10 cellular contexts compared by ENCODE assay signal in the genomic region with DNA sequence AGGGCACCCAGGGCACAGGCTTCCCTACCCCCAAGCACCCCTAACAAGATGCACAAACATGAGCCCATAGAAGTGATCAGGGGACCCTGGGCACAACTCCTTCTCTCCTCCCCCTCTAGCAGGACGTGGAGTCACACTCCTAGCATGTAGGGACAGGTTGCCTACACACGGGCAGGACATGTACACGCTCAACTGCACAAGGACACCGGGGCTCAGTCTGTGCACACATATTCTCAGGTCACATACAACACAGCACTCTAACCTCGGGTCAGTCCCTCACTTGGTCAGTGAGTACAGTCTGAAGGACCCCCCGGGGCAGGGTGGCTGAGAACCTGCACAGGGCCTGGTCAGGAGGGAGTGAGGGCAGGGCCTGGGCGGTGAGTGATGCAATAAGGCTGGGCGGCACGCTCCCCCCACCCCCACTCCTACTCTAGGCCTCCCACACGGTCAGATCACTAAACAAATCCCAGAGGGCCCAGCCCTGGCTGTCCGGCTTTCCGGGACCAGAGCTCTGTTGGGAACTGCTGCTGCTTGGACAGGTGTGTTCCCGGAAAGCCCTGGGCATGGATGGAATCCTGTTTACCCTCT. TPM values are rescaled to one million over a fixed set of nuclear protein-coding genes. Genes with fewer than 3 reads are reported as not detected.
DNase-seq lines count a peak whose midpoint lies in the region; ATAC-seq and TF ChIP-seq lines count a peak whose summit lies in the region.
"Had no signal": no experiment of that assay in that cellular context is flagged by ENCODE, and none has a peak within 500 bp of the region (broad histone marks: within the 10 kb centered on the region; RNA-seq: fewer than 3 reads in every experiment).

No MANE protein-coding gene starts in this region.

- no peak overlapping the region for H3K27ac ChIP-seq in CD4-positive, CD25-positive, alpha-beta regulatory T cell (ENCODE audit: insufficient read depth, low read length, poor library complexity, severe bottlenecking)
- H3K27ac ChIP-seq in naive thymus-derived CD4-positive, alpha-beta T cell (ENCODE audit: low read depth, low read length) = no peak overlapping the region
- H3K27ac ChIP-seq: cardiac muscle cell had no signal

- no peak for DNase-seq in CD4-positive, CD25-positive, alpha-beta regulatory T cell
- DNase-seq in NB4 (ENCODE audit: low read depth) = peak; percentile 58
- no peak for DNase-seq in endothelial cell (ENCODE audit: low spot score)
- no peak for DNase-seq in naive thymus-derived CD4-positive, alpha-beta T cell
- DNase-seq in A172 (ENCODE audit: low spot score) = no peak

- peaks cover 0 to 23% (median 3%) of the 10 kb centered on the region in 4 donors for H3K4me1 Mint-ChIP-seq in CD4-positive, CD25-positive, alpha-beta regulatory T cell
- H3K4me1 Mint-ChIP-seq in endothelial cell (ENCODE audit: unreplicated experiment) = peaks cover 4% of the 10 kb centered on the region
- H3K4me1 Mint-ChIP-seq in naive thymus-derived CD4-positive, alpha-beta T cell = peaks cover 0 to 25% (median 6%) of the 10 kb centered on the region in 7 donors
- H3K4me1 Mint-ChIP-seq in stimulated activated memory B cell treated with anti-CD40 and anti-IgM and Interleukin-4, amounts not matched to agents 10 μg/mL and 1 μg/mL and 100 μg/mL, for 72 hours = no peaks in the 10 kb centered on the region

- no peaks in the 10 kb centered on the region for H3K36me3 ChIP-seq in CD4-positive, CD25-positive, alpha-beta regulatory T cell (ENCODE audit: control insufficient read depth, insufficient read depth, low read length)
- H3K36me3 ChIP-seq in naive thymus-derived CD4-positive, alpha-beta T cell (ENCODE audit: control insufficient read depth in 2 of 3, insufficient read depth in 3 of 3, low read length in 3 of 3) = no peaks in the 10 kb centered on the region
- H3K36me3 ChIP-seq: cardiac muscle cell had no signal

- H3K4me3 ChIP-seq in CD4-positive, CD25-positive, alpha-beta regulatory T cell (ENCODE audit: low read depth, low read length) = no peak overlapping the region
- no peak overlapping the region for H3K4me3 ChIP-seq in NB4 (ENCODE audit: low read depth, low read length)
- no peak overlapping the region for H3K4me3 ChIP-seq in naive thymus-derived CD4-positive, alpha-beta T cell (ENCODE audit: low read length)

- H3K36me3 Mint-ChIP-seq in CD4-positive, CD25-positive, alpha-beta regulatory T cell = no peaks in the 10 kb centered on the region
- peaks cover 7% of the 10 kb centered on the region for H3K36me3 Mint-ChIP-seq in endothelial cell (ENCODE audit: low read depth, unreplicated experiment)
- H3K36me3 Mint-ChIP-seq in naive thymus-derived CD4-positive, alpha-beta T cell = peaks cover 0 to 5% (median 0%) of the 10 kb centered on the region in 5 donors
- no peaks in the 10 kb centered on the region for H3K36me3 Mint-ChIP-seq in stimulated activated memory B cell treated with anti-CD40 and anti-IgM and Interleukin-4, amounts not matched to agents 10 μg/mL and 1 μg/mL and 100 μg/mL, for 72 hours

- CTCF ChIA-PET in naive thymus-derived CD4-positive, alpha-beta T cell (lab: Charles Lee) = no interaction called here

- intact Hi-C loops in naive thymus-derived CD4-positive, alpha-beta T cell (cut with micrococcal nuclease) = no loop called here

- peaks cover 53% of the 10 kb centered on the region for H3K27me3 Mint-ChIP-seq in CD4-positive, CD25-positive, alpha-beta regulatory T cell
- peaks cover 20% of the 10 kb centered on the region for H3K27me3 Mint-ChIP-seq in endothelial cell (ENCODE audit: unreplicated experiment)
- H3K27me3 Mint-ChIP-seq in naive thymus-derived CD4-positive, alpha-beta T cell = peaks cover 32 to 60% (median 46%) of the 10 kb centered on the region in 5 donors
- H3K27me3 Mint-ChIP-seq in stimulated activated memory B cell treated with anti-CD40 and anti-IgM and Interleukin-4, amounts not matched to agents 10 μg/mL and 1 μg/mL and 100 μg/mL, for 72 hours = peaks cover 60% of the 10 kb centered on the region

- no peaks in the 10 kb centered on the region for H3K9me3 ChIP-seq in CD4-positive, CD25-positive, alpha-beta regulatory T cell (ENCODE audit: control insufficient read depth in 2 of 2, low read length in 2 of 2)
- no peaks in the 10 kb centered on the region for H3K9me3 ChIP-seq in naive thymus-derived CD4-positive, alpha-beta T cell (ENCODE audit: control insufficient read depth in 2 of 3, low read length in 3 of 3)

- peak overlapping the region in 3 of 4 donors; percentile 44 to 70 (median 65) for H3K4me3 Mint-ChIP-seq in CD4-positive, CD25-positive, alpha-beta regulatory T cell
- H3K4me3 Mint-ChIP-seq in endothelial cell (ENCODE audit: unreplicated experiment) = peak overlapping the region; percentile 81
- H3K4me3 Mint-ChIP-seq in naive thymus-derived CD4-positive, alpha-beta T cell = peak overlapping the region in 9 of 10 donors; percentile 51 to 83 (median 73)
- no peak overlapping the region for H3K4me3 Mint-ChIP-seq in stimulated activated memory B cell treated with anti-CD40 and anti-IgM and Interleukin-4, amounts not matched to agents 10 μg/mL and 1 μg/mL and 100 μg/mL, for 72 hours

- H3K27ac Mint-ChIP-seq in CD4-positive, CD25-positive, alpha-beta regulatory T cell = no peak overlapping the region
- H3K27ac Mint-ChIP-seq in endothelial cell (ENCODE audit: unreplicated experiment) = no peak overlapping the region
- peak overlapping the region in 1 of 9 donors; percentile 30 for H3K27ac Mint-ChIP-seq in naive thymus-derived CD4-positive, alpha-beta T cell
- no peak overlapping the region for H3K27ac Mint-ChIP-seq in stimulated activated memory B cell treated with anti-CD40 and anti-IgM and Interleukin-4, amounts not matched to agents 10 μg/mL and 1 μg/mL and 100 μg/mL, for 72 hours

- peaks cover 2% of the 10 kb centered on the region for H3K27me3 ChIP-seq in CD4-positive, CD25-positive, alpha-beta regulatory T cell (ENCODE audit: control insufficient read depth, insufficient read depth, low read length)
- H3K27me3 ChIP-seq in naive thymus-derived CD4-positive, alpha-beta T cell (ENCODE audit: control insufficient read depth in 2 of 2, insufficient read depth in 2 of 2, low read length in 2 of 2) = peaks cover 0 to 7% of the 10 kb centered on the region in 2 donors

- peaks cover 4% of the 10 kb centered on the region for H3K4me1 ChIP-seq in CD4-positive, CD25-positive, alpha-beta regulatory T cell (ENCODE audit: control insufficient read depth, insufficient read depth, low read length, poor library complexity, severe bottlenecking)
- no peaks in the 10 kb centered on the region for H3K4me1 ChIP-seq in naive thymus-derived CD4-positive, alpha-beta T cell (ENCODE audit: control insufficient read depth in 2 of 2, insufficient read depth in 2 of 2, low read length in 2 of 2)

- POLR2A ChIA-PET in naive thymus-derived CD4-positive, alpha-beta T cell (lab: Charles Lee) = no interaction called here

- TF ChIP-seq POLR2A in NB4 (IDR thresholded peaks at IDR 0.05; ENCODE audit: extremely low read depth, insufficient read length) = no peak

- peaks cover 0 to 2% (median 0%) of the 10 kb centered on the region in 7 donors for H3K9me3 Mint-ChIP-seq in CD4-positive, CD25-positive, alpha-beta regulatory T cell
- H3K9me3 Mint-ChIP-seq in endothelial cell (ENCODE audit: unreplicated experiment) = no peaks in the 10 kb centered on the region
- no peaks in the 10 kb centered on the region for H3K9me3 Mint-ChIP-seq in naive thymus-derived CD4-positive, alpha-beta T cell
- no peaks in the 10 kb centered on the region for H3K9me3 Mint-ChIP-seq in stimulated activated memory B cell treated with anti-CD40 and anti-IgM and Interleukin-4, amounts not matched to agents 10 μg/mL and 1 μg/mL and 100 μg/mL, for 72 hours

- no peak for ATAC-seq in CD4-positive, CD25-positive, alpha-beta regulatory T cell (ENCODE audit: low read depth in 2 of 2)
- ATAC-seq in naive thymus-derived CD4-positive, alpha-beta T cell = no peak
- ATAC-seq in HG02852 (IDR thresholded peaks at IDR 0.05; ENCODE audit: unreplicated experiment) (no peak), HG03521 (IDR thresholded peaks at IDR 0.05; ENCODE audit: unreplicated experiment) (no peak)
- no peak for ATAC-seq in stimulated activated memory B cell treated with anti-CD40 and anti-IgM and Interleukin-4, amounts not matched to agents 10 μg/mL and 1 μg/mL and 100 μg/mL, for 72 hours

- TF ChIP-seq CTCF in NB4 (IDR thresholded peaks at IDR 0.05; ENCODE audit: low read depth, low read length) (no peak), endothelial cell (IDR thresholded peaks at IDR 0.05; ENCODE audit: unreplicated experiment) (no peak)

RNA-seq across cellular contexts. Expression of a gene that starts 0.8 kb away (rescaled TPM):
- total RNA-seq in CD4-positive, CD25-positive, alpha-beta regulatory T cell = not detected
- polyA plus RNA-seq in CD4-positive, CD25-positive, alpha-beta regulatory T cell = not detected
- total RNA-seq in endothelial cell (ENCODE audit: unreplicated experiment) = 0.33 TPM
- total RNA-seq in naive thymus-derived CD4-positive, alpha-beta T cell = under 1 TPM in 3 of 5 experiments, not detected in 2; 0.24 to 0.58 (median 0.27) TPM
- polyA plus RNA-seq in naive thymus-derived CD4-positive, alpha-beta T cell = not detected
- 0.14 TPM in 2 replicates for total RNA-seq in A172 (2014; rRNA removed; shearing (Covaris generic))
- total RNA-seq: IMR-90 had no signal
- polyA plus RNA-seq: IMR-90 had no signal

RNA-seq across cellular contexts. Expression of a gene that starts 44.9 kb away (rescaled TPM):
- total RNA-seq in CD4-positive, CD25-positive, alpha-beta regulatory T cell = not detected
- polyA plus RNA-seq in CD4-positive, CD25-positive, alpha-beta regulatory T cell = not detected
- not detected for total RNA-seq in endothelial cell (ENCODE audit: unreplicated experiment)
- total RNA-seq in naive thymus-derived CD4-positive, alpha-beta T cell = not detected
- not detected for polyA plus RNA-seq in naive thymus-derived CD4-positive, alpha-beta T cell
- not detected in 2 replicates for total RNA-seq in A172 (2014; rRNA removed; shearing (Covaris generic))
- total RNA-seq: cardiac muscle cell, IMR-90 had no signal
- polyA plus RNA-seq: cardiac muscle cell, IMR-90 had no signal
